1 cellular context compared by ENCODE assay signal in genomic region chr7:87877641-87878040, GRCh38.
TF ChIP-seq lines count a peak whose summit lies in the region.

No MANE protein-coding gene starts in this region.

TF ChIP-seq in H1, 55 proteins besides CTCF, POLR2A, EP300 and RAD21:
- TF ChIP-seq GTF2F1 (IDR thresholded peaks at IDR 0.05; ENCODE audit: borderline replicate concordance, low read depth, low read length) (no peak), MAFK (IDR thresholded peaks at IDR 0.05; ENCODE audit: low read depth, low read length) (peak; percentile 53; the same call in 1 of the 2 replicates), EZH2 (IDR thresholded peaks at IDR 0.05; ENCODE audit: low read depth, low read length, severe bottlenecking) (no peak)
TF ChIP-seq in H1: peak in this region for 1.
